ENCODE assay signal across 16 cellular contexts in the genomic region with DNA sequence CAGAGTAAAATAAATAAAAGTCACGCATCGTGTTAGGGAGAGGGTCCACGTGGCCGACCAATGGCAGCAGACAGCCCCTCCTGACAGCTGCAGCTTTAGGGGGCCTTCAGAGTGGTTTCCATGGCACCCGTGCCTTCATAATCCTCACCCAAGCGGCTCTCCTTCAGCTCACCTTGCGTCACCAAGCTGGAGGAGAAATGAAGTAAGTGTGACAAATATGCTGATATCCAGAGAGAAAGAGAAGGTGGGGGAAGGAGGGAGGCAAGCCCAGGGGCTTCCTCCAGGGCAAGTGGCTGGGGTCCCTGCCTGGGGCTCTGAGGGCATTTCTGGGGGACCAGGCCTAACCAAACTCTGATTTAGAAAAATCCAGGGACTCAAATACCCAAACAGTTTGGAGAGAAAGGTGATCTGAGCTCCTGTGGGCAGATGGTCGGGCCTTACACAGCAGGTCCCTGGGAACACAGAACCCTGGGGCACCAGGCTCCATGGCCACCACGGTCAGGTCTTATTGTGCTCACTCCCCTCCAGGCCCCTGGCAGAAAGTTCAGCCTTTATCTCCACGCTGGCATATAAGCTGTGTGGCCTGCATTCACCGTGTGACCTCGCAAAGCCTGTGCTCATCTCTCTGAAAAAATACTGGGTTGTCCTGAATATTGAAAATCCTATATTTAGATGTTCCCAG.
"Had no signal": no experiment of that assay in that cellular context is flagged by ENCODE, and none has a peak within 500 bp of the region (broad histone marks: within the 10 kb centered on the region; RNA-seq: fewer than 3 reads in every experiment).

No MANE protein-coding gene starts in this region.

- ATAC-seq: activated CD8-positive, alpha-beta memory T cell treated with anti-CD3 and anti-CD28 coated beads, Interleukin-2, amount 10 ng/mL, durations not matched to agents 7 days and 5 days; esophagus mucosa; right cardiac atrium; stimulated activated naive CD8-positive, alpha-beta T cell treated with anti-CD3 and anti-CD28 coated beads, Interleukin-15, Interleukin-2, amounts not matched to agents 100 U/mL and 50 U/mL, for 24 hours had no signal

- DNase-seq: activated CD4-positive, alpha-beta T cell treated with anti-CD3 and anti-CD28 coated beads, Interleukin-2, amount 50 U/mL, for 48 hours; activated CD4-positive, CD25-positive, alpha-beta regulatory T cell treated with anti-CD3 and anti-CD28 coated beads, Interleukin-2, amount 50 U/mL, for 72 hours; activated CD8-positive, alpha-beta memory T cell treated with anti-CD3 and anti-CD28 coated beads, Interleukin-2, amount 10 ng/mL, durations not matched to agents 7 days and 5 days; activated naive CD4-positive, alpha-beta T cell treated with anti-CD3 and anti-CD28 coated beads, Interleukin-2, amount 50 U/mL, for 16 hours; activated T-cell treated with anti-CD3 and anti-CD28 coated beads, Interleukin-2, amount 50 U/mL, for 1 hour; amniotic stem cell; colonic mucosa; mammary epithelial cell; small intestine; stimulated activated CD4-positive, alpha-beta T cell treated with anti-CD3 and anti-CD28 coated beads, Interleukin-4, amount 100 ng/mL, for 24 hours; stimulated activated CD8-positive, alpha-beta memory T cell treated with anti-CD3 and anti-CD28 coated beads, Interleukin-4, amount 100 ng/mL, for 48 hours; stimulated activated naive CD8-positive, alpha-beta T cell treated with anti-CD3 and anti-CD28 coated beads, Interleukin-15, Interleukin-2, amounts not matched to agents 100 U/mL and 50 U/mL, for 24 hours; trophoblast cell had no signal

- H3K4me1 ChIP-seq: colonic mucosa, prostate gland had no signal

- H3K36me3 ChIP-seq: colonic mucosa, prostate gland had no signal

- H3K27ac ChIP-seq: colonic mucosa, prostate gland had no signal

- H3K9me3 ChIP-seq: colonic mucosa, prostate gland had no signal

- H3K27me3 Mint-ChIP-seq: activated CD8-positive, alpha-beta memory T cell treated with anti-CD3 and anti-CD28 coated beads, Interleukin-2, amount 10 ng/mL, durations not matched to agents 7 days and 5 days had no signal

- H3K4me3 ChIP-seq: colonic mucosa, prostate gland had no signal

- H3K4me3 Mint-ChIP-seq: activated CD8-positive, alpha-beta memory T cell treated with anti-CD3 and anti-CD28 coated beads, Interleukin-2, amount 10 ng/mL, durations not matched to agents 7 days and 5 days had no signal

- H3K27ac Mint-ChIP-seq: activated CD8-positive, alpha-beta memory T cell treated with anti-CD3 and anti-CD28 coated beads, Interleukin-2, amount 10 ng/mL, durations not matched to agents 7 days and 5 days had no signal

- H3K27me3 ChIP-seq: colonic mucosa had no signal
